15 cellular contexts compared by ENCODE assay signal in the genomic region with DNA sequence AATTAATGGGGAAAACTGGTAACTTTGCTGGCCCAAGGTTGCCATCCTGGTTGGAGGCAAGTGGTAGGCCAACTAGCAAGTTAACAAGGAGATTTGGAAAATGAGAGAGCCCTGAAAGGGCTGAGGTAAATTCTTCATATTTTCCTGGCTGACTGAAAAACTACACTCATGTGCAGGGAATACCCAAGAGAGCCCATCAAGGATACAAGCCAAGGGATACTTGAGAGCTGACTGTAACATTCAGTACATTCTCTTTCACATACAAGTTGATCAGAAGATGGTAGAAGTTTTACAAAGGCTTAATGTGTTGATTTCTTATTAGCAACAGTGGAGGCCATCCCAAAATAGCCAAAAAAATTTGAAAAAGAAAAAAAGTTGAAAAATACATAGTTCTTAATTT.
DNase-seq lines count a peak whose midpoint lies in the region; ATAC-seq and TF ChIP-seq lines count a peak whose summit lies in the region.
"Had no signal": no experiment of that assay in that cellular context is flagged by ENCODE, and none has a peak within 500 bp of the region (broad histone marks: within the 10 kb centered on the region; RNA-seq: fewer than 3 reads in every experiment).

No MANE protein-coding gene starts in this region.

- no peak for ATAC-seq in GM19023 (IDR thresholded peaks at IDR 0.05; ENCODE audit: unreplicated experiment)
- no peak for ATAC-seq in GM21529 (IDR thresholded peaks at IDR 0.05; ENCODE audit: unreplicated experiment)
- ATAC-seq in HG02970 (IDR thresholded peaks at IDR 0.05; ENCODE audit: low FRiP score, unreplicated experiment), result no peak
- ATAC-seq: CD8-positive, alpha-beta T cell; HCT116 had no signal

- H3K4me3 ChIP-seq in fibroblast of mammary gland (ENCODE audit: control insufficient read depth, low read depth, low read length) (no peak overlapping the region), skeletal muscle cell (ENCODE audit: low read depth, low read length) (no peak overlapping the region)

- TF ChIP-seq CTCF in fibroblast of mammary gland (conservative IDR thresholded peaks at IDR 0.05; ENCODE audit: control insufficient read depth, insufficient read depth, low read depth, low read length), result no peak

- DNase-seq in GM03348 (ENCODE audit: low spot score), result peak; percentile 8
- DNase-seq in astrocyte of the hippocampus (ENCODE audit: low read depth, low spot score), result peak; percentile 5
- DNase-seq in fibroblast of mammary gland (ENCODE audit: low read depth), result peak; percentile 43
- peak; percentile 30 for DNase-seq in skeletal muscle cell (ENCODE audit: low read depth)
- DNase-seq in NCI-H345 treated with DMSO at 0.1 percent for 48 hours (lab: John Stamatoyannopoulos, UW; ENCODE audit: unreplicated experiment), result no peak
- DNase-seq: CD8-positive, alpha-beta T cell; COR-L47; DMS153; DMS79 treated with DMSO at 0.1 percent for 48 hours; EL; IMR-90 had no signal
